ENCODE assay signal across 16 cellular contexts in the genomic region with DNA sequence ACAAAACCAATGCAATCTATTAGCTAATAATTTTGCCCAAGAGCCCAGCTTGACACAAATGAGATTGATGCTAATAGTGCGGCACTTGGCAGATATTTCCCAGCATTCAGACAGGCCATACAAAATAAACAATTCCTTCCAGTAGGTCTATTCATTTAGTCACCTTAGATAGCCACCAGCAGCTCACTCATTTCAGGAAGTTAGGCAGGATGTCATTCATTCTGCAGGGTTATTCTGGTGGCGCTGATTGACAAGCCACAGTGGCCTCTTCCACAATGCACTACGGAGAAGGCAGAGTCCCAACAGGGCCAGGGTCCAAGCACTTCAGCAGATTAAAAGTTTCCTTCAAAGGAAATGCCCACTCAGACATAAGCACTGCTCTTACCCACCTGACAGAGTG. TPM values are rescaled to one million over a fixed set of nuclear protein-coding genes. Genes with fewer than 3 reads are reported as not detected.
DNase-seq lines count a peak whose midpoint lies in the region; ATAC-seq, FAIRE-seq and TF ChIP-seq lines count a peak whose summit lies in the region.
"Had no signal": no experiment of that assay in that cellular context is flagged by ENCODE, and none has a peak within 500 bp of the region (broad histone marks: within the 10 kb centered on the region; RNA-seq: fewer than 3 reads in every experiment).

No MANE protein-coding gene starts in this region.

- H3K9ac ChIP-seq in HepG2 (ENCODE audit: insufficient read depth, low read depth, low read length) = no peak overlapping the region

- no peaks in the 10 kb centered on the region for H3K9me3 ChIP-seq in HepG2 (ENCODE audit: low read length)
- H3K9me3 ChIP-seq: SJCRH30, testis had no signal

- H3K27me3 ChIP-seq in HepG2 (ENCODE audit: control insufficient read depth in 1 of 2, insufficient read depth in 2 of 2, low read length in 2 of 2) = no peaks in the 10 kb centered on the region
- H3K27me3 ChIP-seq: SJCRH30, testis had no signal

- H3K4me1 ChIP-seq in HepG2 (ENCODE audit: insufficient read depth, low read length) = peaks cover 32% of the 10 kb centered on the region
- H3K4me1 ChIP-seq: SJCRH30 had no signal

- TF ChIP-seq POLR2A in NB4 (IDR thresholded peaks at IDR 0.05; ENCODE audit: extremely low read depth, insufficient read length) (no peak), HepG2 (IDR thresholded peaks at IDR 0.05; ENCODE audit: insufficient read depth in 1 of 2, low read depth in 2 of 2, low read length in 2 of 2) (no peak)

- peaks cover 53% of the 10 kb centered on the region for H3K4me1 Mint-ChIP-seq in CD14-positive monocyte
- H3K4me1 Mint-ChIP-seq: activated CD4-positive, alpha-beta T cell treated with anti-CD3 and anti-CD28 coated beads for 36 hours; GM23338; nephron had no signal

- no peak for TF ChIP-seq RAD21 in HepG2 (CRISPR knock-in tag; IDR thresholded peaks at IDR 0.05)

- ATAC-seq in HepG2 (no peak; the same call in 2 of the 3 replicates), HG03439 (IDR thresholded peaks at IDR 0.05; ENCODE audit: unreplicated experiment) (no peak), HG03159 (IDR thresholded peaks at IDR 0.05; ENCODE audit: unreplicated experiment) (no peak), GM21737 (IDR thresholded peaks at IDR 0.05; ENCODE audit: unreplicated experiment) (no peak), GM21390 (IDR thresholded peaks at IDR 0.05; ENCODE audit: unreplicated experiment) (no peak)
- ATAC-seq: activated CD4-positive, alpha-beta T cell treated with anti-CD3 and anti-CD28 coated beads for 36 hours; GM23338 had no signal

- H3K36me3 ChIP-seq in HepG2 (replicated peaks in 1 of 2; ENCODE audit: control insufficient read depth in 1 of 2, insufficient read depth in 2 of 2, low read length in 2 of 2) = no peaks in the 10 kb centered on the region
- H3K36me3 ChIP-seq: SJCRH30 had no signal

- H2AFZ ChIP-seq in HepG2 (ENCODE audit: low read length) = no peak overlapping the region
- H2AFZ ChIP-seq: GM23338 had no signal

- peak overlapping the region in 1 of 2 donors; percentile 26 for H3K4me3 Mint-ChIP-seq in CD14-positive monocyte
- H3K4me3 Mint-ChIP-seq: activated CD4-positive, alpha-beta T cell treated with anti-CD3 and anti-CD28 coated beads for 36 hours; activated naive CD8-positive, alpha-beta T cell; CD4-positive, CD25-positive, alpha-beta regulatory T cell; GM23338; nephron had no signal

- H3K4me3 ChIP-seq in NB4 (ENCODE audit: low read depth, low read length) (no peak overlapping the region), HepG2 (replicated peaks in 1 of 3; ENCODE audit: insufficient read depth in 1 of 3, low read depth in 2 of 3, low read length in 3 of 3) (no peak overlapping the region)
- H3K4me3 ChIP-seq: GM23338, SJCRH30, testis had no signal

- no peaks in the 10 kb centered on the region for H3K79me2 ChIP-seq in HepG2 (ENCODE audit: insufficient read depth, low read length)

- FAIRE-seq in HepG2 (lab: Jason Lieb, UNC) = no peak

- no peak for TF ChIP-seq EP300 in HepG2 (IDR thresholded peaks at IDR 0.05; ENCODE audit: low read depth in 2 of 2, low read length in 2 of 2)
- no peak for TF ChIP-seq EP300 in HepG2 (CRISPR knock-in tag; IDR thresholded peaks at IDR 0.05; ENCODE audit: borderline replicate concordance)

- intact Hi-C loops in CD14-positive monocyte (cut with micrococcal nuclease) (no loop called here), HepG2 (cut with micrococcal nuclease; ENCODE audit: unreplicated experiment) (no loop called here)

- no peak overlapping the region for H3K4me2 ChIP-seq in HepG2 (ENCODE audit: low read depth, low read length)
- H3K4me2 ChIP-seq: GM23338 had no signal

- no TSS peak for BruUV-seq in HepG2 (replicated peaks; lab: Mats Ljungman, UMichigan)

- CTCF ChIA-PET in HepG2 (lab: Yijun Ruan, JAX; ENCODE audit: low intra/inter-chr PET ratio, low total read pairs) = no interaction called here

- in situ Hi-C loops in HepG2 (cut with HindIII; ENCODE audit: extremely low pct_ligation_motif_present, low pct_unique_long_range_greater_than_20kb) = no loop called here

- no peaks in the 10 kb centered on the region for H4K20me1 ChIP-seq in HepG2 (ENCODE audit: insufficient read depth, low read length)

- TF ChIP-seq CTCF in CD14-positive monocyte (IDR thresholded peaks at IDR 0.05) (no peak), NB4 (IDR thresholded peaks at IDR 0.05; ENCODE audit: low read depth, low read length) (no peak), HepG2 (CRISPR knock-in tag; IDR thresholded peaks at IDR 0.05) (no peak)

- H3K9me3 Mint-ChIP-seq in CD14-positive monocyte = no peaks in the 10 kb centered on the region
- H3K9me3 Mint-ChIP-seq: CD4-positive, CD25-positive, alpha-beta regulatory T cell; GM23338; nephron had no signal

- WGBS in HepG2 (ENCODE audit: low lambda C conversion rate) = 69% methylated on average over 3 of the region's 3 CpGs

- H3K27me3 Mint-ChIP-seq in CD14-positive monocyte (ENCODE audit: low read depth in 3 of 3) = no peaks in the 10 kb centered on the region
- H3K27me3 Mint-ChIP-seq: activated CD4-positive, alpha-beta T cell treated with anti-CD3 and anti-CD28 coated beads for 36 hours; activated naive CD8-positive, alpha-beta T cell; CD4-positive, CD25-positive, alpha-beta regulatory T cell had no signal

- H3K27ac Mint-ChIP-seq in CD14-positive monocyte = peak overlapping the region in 6 of 7 donors; percentile 30 to 79 (median 68)
- H3K27ac Mint-ChIP-seq: activated CD4-positive, alpha-beta T cell treated with anti-CD3 and anti-CD28 coated beads for 36 hours; activated naive CD8-positive, alpha-beta T cell; CD4-positive, CD25-positive, alpha-beta regulatory T cell; GM23338; nephron had no signal

- H3K36me3 Mint-ChIP-seq in CD14-positive monocyte = peaks cover 21 to 40% of the 10 kb centered on the region in 2 donors
- H3K36me3 Mint-ChIP-seq: activated naive CD8-positive, alpha-beta T cell had no signal

- DNase-seq in CD14-positive monocyte (ENCODE audit: low spot score) = peak; percentile 47
- DNase-seq in GM19238 (ENCODE audit: insufficient read length, low spot score) = peak; percentile 18
- peak; percentile 80 for DNase-seq in NB4 (ENCODE audit: low read depth)
- no peak for DNase-seq in HepG2 (ENCODE audit: low spot score)
- DNase-seq: activated CD4-positive, alpha-beta T cell treated with anti-CD3 and anti-CD28 coated beads for 36 hours; CD4-positive, CD25-positive, alpha-beta regulatory T cell; NCI-H2081 treated with DMSO at 0.1 percent for 48 hours; SJCRH30 had no signal

- POLR2A ChIA-PET in HepG2 (lab: Yijun Ruan, JAX) = interaction anchor here (1.9 kb wide), 1 partner anchor 9 kb away, joined by 9 read pairs; no protein-coding TSS in a partner anchor

- no peak overlapping the region for H3K27ac ChIP-seq in HepG2 (ENCODE audit: extremely low read length, insufficient read depth, low read length)
- H3K27ac ChIP-seq: SJCRH30, testis had no signal

TF ChIP-seq in HepG2, 621 proteins besides CTCF, POLR2A, EP300 and RAD21 (continues in another document):
- TF ChIP-seq ZBTB38 (CRISPR knock-in tag; IDR thresholded peaks at IDR 0.05) (peak; percentile 24; the same call in 1 of the 2 replicates), ETV5 (CRISPR knock-in tag; IDR thresholded peaks at IDR 0.05; ENCODE audit: borderline replicate concordance) (0 out of 2 replicates have a peak, but pooled peaks have one; percentile 34), ELF3 (CRISPR knock-in tag; IDR thresholded peaks at IDR 0.05) (peak; percentile 49; the same call in 1 of the 2 replicates)
- TF ChIP-seq, protein P1, sequence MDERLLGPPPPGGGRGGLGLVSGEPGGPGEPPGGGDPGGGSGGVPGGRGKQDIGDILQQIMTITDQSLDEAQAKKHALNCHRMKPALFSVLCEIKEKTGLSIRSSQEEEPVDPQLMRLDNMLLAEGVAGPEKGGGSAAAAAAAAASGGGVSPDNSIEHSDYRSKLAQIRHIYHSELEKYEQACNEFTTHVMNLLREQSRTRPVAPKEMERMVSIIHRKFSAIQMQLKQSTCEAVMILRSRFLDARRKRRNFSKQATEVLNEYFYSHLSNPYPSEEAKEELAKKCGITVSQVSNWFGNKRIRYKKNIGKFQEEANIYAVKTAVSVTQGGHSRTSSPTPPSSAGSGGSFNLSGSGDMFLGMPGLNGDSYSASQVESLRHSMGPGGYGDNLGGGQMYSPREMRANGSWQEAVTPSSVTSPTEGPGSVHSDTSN (CRISPR knock-in tag; IDR thresholded peaks at IDR 0.05) = peak; percentile 52; the same call in 1 of the 2 replicates

RNA-seq across cellular contexts. Expression of a gene that starts 55.8 kb away (rescaled TPM):
- polyA plus RNA-seq in CD14-positive monocyte = 100 to 1,000 TPM in 1 of 2 donors, 10 to 100 TPM in 1; 95.5 to 157 TPM
- 13.8 and 18.5 TPM in 2 replicates for total RNA-seq in HepG2 (2016; rRNA removed; fragmentation: Illumina TruSeq; extraction: Trizol)
- total RNA-seq in HepG2 (2016; cell fraction: cytosol; rRNA removed; fragmentation: Illumina TruSeq; extraction: Trizol; ENCODE audit: low read depth) = 2.4 and 2.7 TPM in 2 replicates
- total RNA-seq in HepG2 (2016; cell fraction: insoluble cytoplasmic fraction; rRNA removed; fragmentation: Illumina TruSeq; extraction: Trizol) = 12.7 and 17.4 TPM in 2 replicates
- total RNA-seq in HepG2 (2016; cell fraction: membrane; rRNA removed; fragmentation: Illumina TruSeq; extraction: Trizol) = 9.7 and 10.0 TPM in 2 replicates
- 9.3 and 9.7 TPM in 2 replicates for total RNA-seq in HepG2 (2016; cell fraction: nucleus; rRNA removed; fragmentation: Illumina TruSeq; extraction: Trizol)
- 3.6 and 4.6 TPM in 2 replicates for polyA plus RNA-seq in HepG2 (2011; rRNA removed)
- 3.8 and 6.8 TPM in 2 replicates for polyA plus RNA-seq in HepG2 (2011; cell fraction: cytosol; rRNA removed)
- polyA plus RNA-seq in HepG2 (2011; cell fraction: nucleus; rRNA removed) = 1.4 and 3.6 TPM in 2 replicates
- 5.0 and 6.6 TPM in 2 replicates for polyA plus RNA-seq in HepG2 (2012)
- polyA plus RNA-seq in HepG2 (2016; cell fraction: cytosol; fragmentation: Illumina TruSeq; extraction: Trizol; ENCODE audit: low read depth) = 1.0 and 1.1 TPM in 2 replicates
- polyA plus RNA-seq in HepG2 (2016; cell fraction: insoluble cytoplasmic fraction; fragmentation: Illumina TruSeq; extraction: Trizol; ENCODE audit: low read depth) = 14.5 and 14.6 TPM in 2 replicates
- polyA plus RNA-seq in HepG2 (2016; cell fraction: membrane; fragmentation: Illumina TruSeq; extraction: Trizol; ENCODE audit: low read depth) = 4.6 TPM in 2 replicates
- 7.6 and 7.8 TPM in 2 replicates for polyA plus RNA-seq in HepG2 (2016; cell fraction: nucleus; fragmentation: Illumina TruSeq; extraction: Trizol; ENCODE audit: insufficient read depth, low read depth)
- 0.63 and 5.2 TPM in 2 replicates for polyA minus RNA-seq in HepG2 (2011; rRNA and poly(A)+ RNA removed; ENCODE audit: low replicate concordance)
- 2.9 and 6.4 TPM in 2 replicates for polyA minus RNA-seq in HepG2 (2011; cell fraction: cytosol; rRNA and poly(A)+ RNA removed)
- 3.2 and 7.1 TPM in 2 replicates for polyA minus RNA-seq in HepG2 (2011; cell fraction: nucleus; rRNA and poly(A)+ RNA removed)

Comparison
In these comparisons a context has a peak if more than half of its experiments do, and no peak if none do; other contexts are left out.
1. RNA of a gene that starts 55.8 kb away (polyA plus RNA-seq): 95.5 to 157 TPM in CD14-positive monocyte; 1.0 to 14.6 TPM in HepG2; every median in the first group is over 4 times any median in the second.